7 cellular contexts compared by ENCODE assay signal in genomic region chr14:43698561-43699284, GRCh38.
DNase-seq lines count a peak whose midpoint lies in the region; ATAC-seq, FAIRE-seq and TF ChIP-seq lines count a peak whose summit lies in the region.
"Not testable (repeated sequence)": the region's sequence is repeated elsewhere in the genome, so short reads cannot be mapped to it uniquely, and the experiment has no call there.

No MANE protein-coding gene starts in this region.

- H3K4me3 ChIP-seq in GM23338 (peak overlapping the region; percentile 37; the same call in 1 of the 2 replicates), HUES6 (ENCODE audit: low read depth, low read length) (peak overlapping the region; percentile 60)
- not testable (repeated sequence) for H3K4me3 ChIP-seq in HepG2 (replicated peaks in 1 of 3; ENCODE audit: insufficient read depth in 1 of 3, low read depth in 2 of 3, low read length in 3 of 3)

- H3K9me3 Mint-ChIP-seq in GM23338, WTC11: not testable (repeated sequence)

- H3K27ac Mint-ChIP-seq in GM23338, WTC11: not testable (repeated sequence)

- POLR2A ChIA-PET in WTC11 (lab: Charles Lee); HepG2 (lab: Yijun Ruan, JAX): not testable (repeated sequence)

- FAIRE-seq in HepG2 (lab: Jason Lieb, UNC) = not testable (repeated sequence)

- not testable (repeated sequence) for H3K36me3 Mint-ChIP-seq in GM23338 (ENCODE audit: low read depth); WTC11

- not testable (repeated sequence) for H3K9me3 ChIP-seq in HUES6 (ENCODE audit: control insufficient read depth, insufficient read depth, low read depth, low read length); HepG2 (ENCODE audit: low read length)

- H3K27me3 Mint-ChIP-seq in GM23338 (ENCODE audit: insufficient read depth, low read depth, poor library complexity); WTC11 (ENCODE audit: low read depth): not testable (repeated sequence)

- H3K36me3 ChIP-seq in GM23338 (ENCODE audit: insufficient read depth); HUES6 (ENCODE audit: control insufficient read depth, insufficient read depth, low read length); HepG2 (replicated peaks in 1 of 2; ENCODE audit: control insufficient read depth in 1 of 2, insufficient read depth in 2 of 2, low read length in 2 of 2): not testable (repeated sequence)

- intact Hi-C loops in HepG2 (cut with micrococcal nuclease; ENCODE audit: unreplicated experiment) = not testable (repeated sequence)

- not testable (repeated sequence) for DNase-seq in GM23338 (ENCODE audit: low spot score); HepG2 (ENCODE audit: low spot score)
- DNase-seq in NCI-H2171 (lab: John Stamatoyannopoulos, UW) (peak; percentile 17), NCI-H748 (lab: John Stamatoyannopoulos, UW; ENCODE audit: unreplicated experiment) (peak; percentile 69), SHP77 treated with DMSO at 0.1 percent for 48 hours (lab: John Stamatoyannopoulos, UW) (peak; percentile 16), WTC11 (ENCODE audit: low spot score) (peak; percentile 79)

- TF ChIP-seq EP300 in HepG2 (IDR thresholded peaks at IDR 0.05; ENCODE audit: low read depth in 2 of 2, low read length in 2 of 2); HepG2 (CRISPR knock-in tag; IDR thresholded peaks at IDR 0.05; ENCODE audit: borderline replicate concordance): not testable (repeated sequence)

- not testable (repeated sequence) for TF ChIP-seq CTCF in GM23338 (conservative IDR thresholded peaks at IDR 0.05; ENCODE audit: low read depth in 2 of 2); WTC11 (IDR thresholded peaks at IDR 0.05); HepG2 (CRISPR knock-in tag; IDR thresholded peaks at IDR 0.05)

- not testable (repeated sequence) for H3K27me3 ChIP-seq in GM23338 (ENCODE audit: insufficient read depth); HUES6 (ENCODE audit: control insufficient read depth, insufficient read depth, low read length); HepG2 (ENCODE audit: control insufficient read depth in 1 of 2, insufficient read depth in 2 of 2, low read length in 2 of 2)

- not testable (repeated sequence) for H3K9me2 ChIP-seq in GM23338 (ENCODE audit: insufficient read depth)

- TF ChIP-seq POLR2A in HepG2 (IDR thresholded peaks at IDR 0.05; ENCODE audit: insufficient read depth in 1 of 2, low read depth in 2 of 2, low read length in 2 of 2) = not testable (repeated sequence)

- not testable (repeated sequence) for H3K4me1 Mint-ChIP-seq in GM23338
- peaks cover 11% of the 10 kb centered on the region for H3K4me1 Mint-ChIP-seq in WTC11

- H3K79me2 ChIP-seq in GM23338 (replicated peaks; ENCODE audit: insufficient read depth); HepG2 (ENCODE audit: insufficient read depth, low read length): not testable (repeated sequence)

- not testable (repeated sequence) for H3K27ac ChIP-seq in GM23338 (ENCODE audit: low read depth); HUES6 (ENCODE audit: low read depth, low read length); HepG2 (ENCODE audit: extremely low read length, insufficient read depth, low read length)

- not testable (repeated sequence) for H3K4me3 Mint-ChIP-seq in GM23338
- peak overlapping the region; percentile 83 for H3K4me3 Mint-ChIP-seq in WTC11

- H2AFZ ChIP-seq in GM23338 = 0 out of 2 replicates have a peak overlapping the region, but pooled peaks have one; percentile 56
- not testable (repeated sequence) for H2AFZ ChIP-seq in HepG2 (ENCODE audit: low read length)

- not testable (repeated sequence) for ATAC-seq in GM23338, WTC11, HepG2

- peak overlapping the region; percentile 38 for H3K9ac ChIP-seq in HUES6 (ENCODE audit: low read length)
- not testable (repeated sequence) for H3K9ac ChIP-seq in HepG2 (ENCODE audit: insufficient read depth, low read depth, low read length)

- TF ChIP-seq RAD21 in HepG2 (CRISPR knock-in tag; IDR thresholded peaks at IDR 0.05) = not testable (repeated sequence)

- 76% methylated on average over 13 of the region's 20 CpGs for WGBS in HepG2 (ENCODE audit: low lambda C conversion rate)

- CTCF ChIA-PET in WTC11 (lab: Charles Lee) = interaction anchor here (0.6 kb wide), 1 partner anchor 1121 kb away, joined by 3 read pairs; no protein-coding TSS in a partner anchor
- CTCF ChIA-PET in HepG2 (lab: Yijun Ruan, JAX; ENCODE audit: low intra/inter-chr PET ratio, low total read pairs) = not testable (repeated sequence)

- H4K20me1 ChIP-seq in GM23338 (replicated peaks; ENCODE audit: insufficient read depth); HepG2 (ENCODE audit: insufficient read depth, low read length): not testable (repeated sequence)

- not testable (repeated sequence) for H3K4me1 ChIP-seq in GM23338 (ENCODE audit: insufficient read depth); HUES6 (ENCODE audit: control insufficient read depth, insufficient read depth, low read length); HepG2 (ENCODE audit: insufficient read depth, low read length)

- not testable (repeated sequence) for H3F3A ChIP-seq in GM23338 (replicated peaks; ENCODE audit: low read depth)

- H3K4me2 ChIP-seq in GM23338 (peak overlapping the region; percentile 43; the same call in 1 of the 2 replicates), HepG2 (ENCODE audit: low read depth, low read length) (peak overlapping the region; percentile 7; the same call in 1 of the 2 replicates)

- BruUV-seq in HepG2 (replicated peaks; lab: Mats Ljungman, UMichigan) = not testable (repeated sequence)

- in situ Hi-C loops in HepG2 (cut with HindIII; ENCODE audit: extremely low pct_ligation_motif_present, low pct_unique_long_range_greater_than_20kb) = not testable (repeated sequence)

TF ChIP-seq in WTC11, 78 proteins besides CTCF, POLR2A, EP300 and RAD21:
- 0 out of 2 replicates have a peak, but pooled peaks have one; percentile 60 for TF ChIP-seq FOXK1 (CRISPR knock-in tag; IDR thresholded peaks at IDR 0.05)
TF ChIP-seq in WTC11: peak in this region for 1; not testable (repeated sequence) for 77.

TF ChIP-seq in HepG2, 621 proteins besides CTCF, POLR2A, EP300 and RAD21:
- peak; percentile 55 for TF ChIP-seq FOXA3 (CRISPR knock-in tag; IDR thresholded peaks at IDR 0.05)
- TF ChIP-seq SALL1 (CRISPR knock-in tag; IDR thresholded peaks at IDR 0.05) = peak; percentile 29; the same call in 1 of the 2 replicates
- TF ChIP-seq ARID5B (CRISPR knock-in tag; IDR thresholded peaks at IDR 0.05) = peak; percentile 18; the same call in 1 of the 2 replicates
- TF ChIP-seq FOXA1 (IDR thresholded peaks at IDR 0.05) = not testable (repeated sequence)
- peak; percentile 79 for TF ChIP-seq FOXA1 (CRISPR knock-in tag; IDR thresholded peaks at IDR 0.05)
- peak; percentile 45 for TF ChIP-seq ZMYM4 (CRISPR knock-in tag; IDR thresholded peaks at IDR 0.05)
- TF ChIP-seq ZNF281 (CRISPR knock-in tag; IDR thresholded peaks at IDR 0.05; ENCODE audit: borderline replicate concordance) = peak; percentile 90
